ENCODE assay signal across 1 cellular context in genomic region chr2:3519255-3520190, GRCh38.
TF ChIP-seq lines count a peak whose summit lies in the region.

A gene with protein sequence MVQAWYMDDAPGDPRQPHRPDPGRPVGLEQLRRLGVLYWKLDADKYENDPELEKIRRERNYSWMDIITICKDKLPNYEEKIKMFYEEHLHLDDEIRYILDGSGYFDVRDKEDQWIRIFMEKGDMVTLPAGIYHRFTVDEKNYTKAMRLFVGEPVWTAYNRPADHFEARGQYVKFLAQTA (minus strand): TSS chr2:3519531. CDS start chr2:3519487, 44 bp downstream.

TF ChIP-seq in HepG2, 621 proteins besides CTCF, POLR2A, EP300 and RAD21 (continued from another document and continues in another):
- TF ChIP-seq SATB2 (CRISPR knock-in tag; IDR thresholded peaks at IDR 0.05): peak; percentile 92
- TF ChIP-seq GTF3A (CRISPR knock-in tag; conservative IDR thresholded peaks at IDR 0.05): no peak
- peak; percentile 99; the same call in 1 of the 2 replicates for TF ChIP-seq ZSCAN5A (CRISPR knock-in tag; IDR thresholded peaks at IDR 0.05; ENCODE audit: borderline replicate concordance)
- TF ChIP-seq MYC (CRISPR knock-in tag; IDR thresholded peaks at IDR 0.05; ENCODE audit: borderline replicate concordance): peak; percentile 78; the same call in 1 of the 2 replicates
- TF ChIP-seq ATF7-NPFF (CRISPR knock-in tag; IDR thresholded peaks at IDR 0.05; ENCODE audit: low read depth): peak; percentile 96
- peak; percentile 68; the same call in 1 of the 2 replicates for TF ChIP-seq MLXIP (CRISPR knock-in tag; IDR thresholded peaks at IDR 0.05; ENCODE audit: borderline replicate concordance)
- no peak; the same call in none of the 2 replicates for TF ChIP-seq ZNF251 (CRISPR knock-in tag; IDR thresholded peaks at IDR 0.05)
- TF ChIP-seq ZNF883 (CRISPR knock-in tag; IDR thresholded peaks at IDR 0.05; ENCODE audit: not compliant biosample characterization): peak; percentile 34
- TF ChIP-seq NKX3-1 (CRISPR knock-in tag; IDR thresholded peaks at IDR 0.05): peak; percentile 92; the same call in 1 of the 2 replicates
- TF ChIP-seq ZNF484 (CRISPR knock-in tag; IDR thresholded peaks at IDR 0.05; ENCODE audit: borderline replicate concordance, low read depth): 0 out of 2 replicates have a peak, but pooled peaks have one; percentile 44
- TF ChIP-seq, protein P1, sequence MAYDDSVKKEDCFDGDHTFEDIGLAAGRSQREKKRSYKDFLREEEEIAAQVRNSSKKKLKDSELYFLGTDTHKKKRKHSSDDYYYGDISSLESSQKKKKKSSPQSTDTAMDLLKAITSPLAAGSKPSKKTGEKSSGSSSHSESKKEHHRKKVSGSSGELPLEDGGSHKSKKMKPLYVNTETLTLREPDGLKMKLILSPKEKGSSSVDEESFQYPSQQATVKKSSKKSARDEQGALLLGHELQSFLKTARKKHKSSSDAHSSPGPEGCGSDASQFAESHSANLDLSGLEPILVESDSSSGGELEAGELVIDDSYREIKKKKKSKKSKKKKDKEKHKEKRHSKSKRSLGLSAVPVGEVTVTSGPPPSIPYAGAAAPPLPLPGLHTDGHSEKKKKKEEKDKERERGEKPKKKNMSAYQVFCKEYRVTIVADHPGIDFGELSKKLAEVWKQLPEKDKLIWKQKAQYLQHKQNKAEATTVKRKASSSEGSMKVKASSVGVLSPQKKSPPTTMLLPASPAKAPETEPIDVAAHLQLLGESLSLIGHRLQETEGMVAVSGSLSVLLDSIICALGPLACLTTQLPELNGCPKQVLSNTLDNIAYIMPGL (CRISPR knock-in tag; IDR thresholded peaks at IDR 0.05; ENCODE audit: borderline replicate concordance in 1 of 2, low read depth in 1 of 2): peak; percentile 17 to 70; a peak in 2 of 4 replicates
- peak; percentile 80 for TF ChIP-seq TSC22D2 (CRISPR knock-in tag; IDR thresholded peaks at IDR 0.05; ENCODE audit: borderline replicate concordance)
- TF ChIP-seq ZUFSP (CRISPR knock-in tag; IDR thresholded peaks at IDR 0.05; ENCODE audit: borderline replicate concordance): no peak
- peak; percentile 33; the same call in 1 of the 2 replicates for TF ChIP-seq ZNF652 (CRISPR knock-in tag; IDR thresholded peaks at IDR 0.05; ENCODE audit: borderline replicate concordance, low read depth)
- no peak for TF ChIP-seq ZBTB37 (CRISPR knock-in tag; IDR thresholded peaks at IDR 0.05)
- TF ChIP-seq, protein P2, sequence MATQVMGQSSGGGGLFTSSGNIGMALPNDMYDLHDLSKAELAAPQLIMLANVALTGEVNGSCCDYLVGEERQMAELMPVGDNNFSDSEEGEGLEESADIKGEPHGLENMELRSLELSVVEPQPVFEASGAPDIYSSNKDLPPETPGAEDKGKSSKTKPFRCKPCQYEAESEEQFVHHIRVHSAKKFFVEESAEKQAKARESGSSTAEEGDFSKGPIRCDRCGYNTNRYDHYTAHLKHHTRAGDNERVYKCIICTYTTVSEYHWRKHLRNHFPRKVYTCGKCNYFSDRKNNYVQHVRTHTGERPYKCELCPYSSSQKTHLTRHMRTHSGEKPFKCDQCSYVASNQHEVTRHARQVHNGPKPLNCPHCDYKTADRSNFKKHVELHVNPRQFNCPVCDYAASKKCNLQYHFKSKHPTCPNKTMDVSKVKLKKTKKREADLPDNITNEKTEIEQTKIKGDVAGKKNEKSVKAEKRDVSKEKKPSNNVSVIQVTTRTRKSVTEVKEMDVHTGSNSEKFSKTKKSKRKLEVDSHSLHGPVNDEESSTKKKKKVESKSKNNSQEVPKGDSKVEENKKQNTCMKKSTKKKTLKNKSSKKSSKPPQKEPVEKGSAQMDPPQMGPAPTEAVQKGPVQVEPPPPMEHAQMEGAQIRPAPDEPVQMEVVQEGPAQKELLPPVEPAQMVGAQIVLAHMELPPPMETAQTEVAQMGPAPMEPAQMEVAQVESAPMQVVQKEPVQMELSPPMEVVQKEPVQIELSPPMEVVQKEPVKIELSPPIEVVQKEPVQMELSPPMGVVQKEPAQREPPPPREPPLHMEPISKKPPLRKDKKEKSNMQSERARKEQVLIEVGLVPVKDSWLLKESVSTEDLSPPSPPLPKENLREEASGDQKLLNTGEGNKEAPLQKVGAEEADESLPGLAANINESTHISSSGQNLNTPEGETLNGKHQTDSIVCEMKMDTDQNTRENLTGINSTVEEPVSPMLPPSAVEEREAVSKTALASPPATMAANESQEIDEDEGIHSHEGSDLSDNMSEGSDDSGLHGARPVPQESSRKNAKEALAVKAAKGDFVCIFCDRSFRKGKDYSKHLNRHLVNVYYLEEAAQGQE (IDR thresholded peaks at IDR 0.05; ENCODE audit: borderline replicate concordance in 1 of 2, low read depth in 1 of 2, low read length in 2 of 2): peak in 1 of 2 experiments; percentile 38; a peak in 1 of 4 replicates
- TF ChIP-seq ATF3 (CRISPR knock-in tag; IDR thresholded peaks at IDR 0.05): no peak; the same call in 1 of the 2 replicates
- no peak for TF ChIP-seq FOXK2 (IDR thresholded peaks at IDR 0.05)
- peak; percentile 63 for TF ChIP-seq HDAC2 (CRISPR knock-in tag; IDR thresholded peaks at IDR 0.05)
- peak; percentile 56; the same call in 1 of the 2 replicates for TF ChIP-seq ZNF292 (CRISPR knock-in tag; IDR thresholded peaks at IDR 0.05; ENCODE audit: borderline replicate concordance, low read depth)
- peak; percentile 81 for TF ChIP-seq PHF20 (CRISPR knock-in tag; IDR thresholded peaks at IDR 0.05)
- TF ChIP-seq ZNF264 (CRISPR knock-in tag; IDR thresholded peaks at IDR 0.05): peak; percentile 85
- peak; percentile 71 for TF ChIP-seq TEAD3 (CRISPR knock-in tag; optimal IDR thresholded peaks at IDR 0.05; ENCODE audit: borderline replicate concordance)
- peak; percentile 91 for TF ChIP-seq ZNF556 (CRISPR knock-in tag; IDR thresholded peaks at IDR 0.05; ENCODE audit: borderline replicate concordance)
- TF ChIP-seq NFE2 (CRISPR knock-in tag; IDR thresholded peaks at IDR 0.05): no peak
- no peak for TF ChIP-seq MTF2 (CRISPR knock-in tag; IDR thresholded peaks at IDR 0.05; ENCODE audit: borderline replicate concordance)
- TF ChIP-seq NR2F1 (CRISPR knock-in tag; IDR thresholded peaks at IDR 0.05): no peak
- TF ChIP-seq PHF5A (CRISPR knock-in tag; IDR thresholded peaks at IDR 0.05; ENCODE audit: low read depth, unreplicated experiment): no peak
- TF ChIP-seq, protein P3, sequence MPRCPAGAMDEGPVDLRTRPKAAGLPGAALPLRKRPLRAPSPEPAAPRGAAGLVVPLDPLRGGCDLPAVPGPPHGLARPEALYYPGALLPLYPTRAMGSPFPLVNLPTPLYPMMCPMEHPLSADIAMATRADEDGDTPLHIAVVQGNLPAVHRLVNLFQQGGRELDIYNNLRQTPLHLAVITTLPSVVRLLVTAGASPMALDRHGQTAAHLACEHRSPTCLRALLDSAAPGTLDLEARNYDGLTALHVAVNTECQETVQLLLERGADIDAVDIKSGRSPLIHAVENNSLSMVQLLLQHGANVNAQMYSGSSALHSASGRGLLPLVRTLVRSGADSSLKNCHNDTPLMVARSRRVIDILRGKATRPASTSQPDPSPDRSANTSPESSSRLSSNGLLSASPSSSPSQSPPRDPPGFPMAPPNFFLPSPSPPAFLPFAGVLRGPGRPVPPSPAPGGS (CRISPR knock-in tag; IDR thresholded peaks at IDR 0.05): peak; percentile 99
- no peak; the same call in 1 of the 2 replicates for TF ChIP-seq ZNF572 (CRISPR knock-in tag; IDR thresholded peaks at IDR 0.05)
- no peak for TF ChIP-seq SOX13 (IDR thresholded peaks at IDR 0.05)
- peak in 1 of 2 experiments; percentile 47; a peak in 2 of 4 replicates for TF ChIP-seq SOX13 (CRISPR knock-in tag; conservative IDR thresholded peaks at IDR 0.05 in 1 of 2, IDR thresholded peaks at IDR 0.05 in 1 of 2)
- TF ChIP-seq, protein P4, sequence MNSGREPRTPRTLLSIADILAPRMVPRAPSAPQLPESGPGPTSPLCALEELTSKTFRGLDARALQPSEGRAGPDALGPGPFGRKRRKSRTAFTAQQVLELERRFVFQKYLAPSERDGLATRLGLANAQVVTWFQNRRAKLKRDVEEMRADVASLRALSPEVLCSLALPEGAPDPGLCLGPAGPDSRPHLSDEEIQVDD (CRISPR knock-in tag; IDR thresholded peaks at IDR 0.05; ENCODE audit: borderline replicate concordance): peak; percentile 96; the same call in 1 of the 2 replicates
- TF ChIP-seq HNF4A (CRISPR knock-in tag; IDR thresholded peaks at IDR 0.05): peak; percentile 19; the same call in 1 of the 2 replicates
- TF ChIP-seq, protein P5, sequence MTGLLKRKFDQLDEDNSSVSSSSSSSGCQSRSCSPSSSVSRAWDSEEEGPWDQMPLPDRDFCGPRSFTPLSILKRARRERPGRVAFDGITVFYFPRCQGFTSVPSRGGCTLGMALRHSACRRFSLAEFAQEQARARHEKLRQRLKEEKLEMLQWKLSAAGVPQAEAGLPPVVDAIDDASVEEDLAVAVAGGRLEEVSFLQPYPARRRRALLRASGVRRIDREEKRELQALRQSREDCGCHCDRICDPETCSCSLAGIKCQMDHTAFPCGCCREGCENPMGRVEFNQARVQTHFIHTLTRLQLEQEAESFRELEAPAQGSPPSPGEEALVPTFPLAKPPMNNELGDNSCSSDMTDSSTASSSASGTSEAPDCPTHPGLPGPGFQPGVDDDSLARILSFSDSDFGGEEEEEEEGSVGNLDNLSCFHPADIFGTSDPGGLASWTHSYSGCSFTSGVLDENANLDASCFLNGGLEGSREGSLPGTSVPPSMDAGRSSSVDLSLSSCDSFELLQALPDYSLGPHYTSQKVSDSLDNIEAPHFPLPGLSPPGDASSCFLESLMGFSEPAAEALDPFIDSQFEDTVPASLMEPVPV (CRISPR knock-in tag; IDR thresholded peaks at IDR 0.05): peak; percentile 99
- TF ChIP-seq, protein P6, sequence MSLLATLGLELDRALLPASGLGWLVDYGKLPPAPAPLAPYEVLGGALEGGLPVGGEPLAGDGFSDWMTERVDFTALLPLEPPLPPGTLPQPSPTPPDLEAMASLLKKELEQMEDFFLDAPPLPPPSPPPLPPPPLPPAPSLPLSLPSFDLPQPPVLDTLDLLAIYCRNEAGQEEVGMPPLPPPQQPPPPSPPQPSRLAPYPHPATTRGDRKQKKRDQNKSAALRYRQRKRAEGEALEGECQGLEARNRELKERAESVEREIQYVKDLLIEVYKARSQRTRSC (CRISPR knock-in tag; IDR thresholded peaks at IDR 0.05; ENCODE audit: low read depth): no peak
- TF ChIP-seq KDM3A (CRISPR knock-in tag; IDR thresholded peaks at IDR 0.05; ENCODE audit: low read depth): peak; percentile 91; the same call in 1 of the 2 replicates
- no peak for TF ChIP-seq MBD4 (IDR thresholded peaks at IDR 0.05; ENCODE audit: borderline replicate concordance, low read length)
- no peak; the same call in none of the 2 replicates for TF ChIP-seq SALL2 (CRISPR knock-in tag; IDR thresholded peaks at IDR 0.05)
- TF ChIP-seq HOXD1 (CRISPR knock-in tag; IDR thresholded peaks at IDR 0.05): peak; percentile 60; the same call in 1 of the 2 replicates
- peak; percentile 84; the same call in 1 of the 2 replicates for TF ChIP-seq ARNTL (CRISPR knock-in tag; IDR thresholded peaks at IDR 0.05)
- TF ChIP-seq SIX1 (CRISPR knock-in tag; IDR thresholded peaks at IDR 0.05; ENCODE audit: borderline replicate concordance): no peak; the same call in 1 of the 2 replicates
